Comparison of ENCODE assay signal across 7 cellular contexts in genomic region chr12:53287741-53288216, GRCh38. TPM values are rescaled to one million over a fixed set of nuclear protein-coding genes. Genes with fewer than 3 reads are reported as not detected.
A peak's percentile ranks its signal among the peaks of the same experiment; 100 is the strongest.
DNase-seq lines count a peak whose midpoint lies in the region; ATAC-seq and TF ChIP-seq lines count a peak whose summit lies in the region.

No MANE protein-coding gene starts in this region.

- H3K9me3 Mint-ChIP-seq in activated CD4-positive, alpha-beta T cell treated with anti-CD3 and anti-CD28 coated beads for 36 hours (ENCODE audit: low read depth), result no peaks in the 10 kb centered on the region
- no peaks in the 10 kb centered on the region for H3K9me3 Mint-ChIP-seq in chondrocyte (ENCODE audit: low read depth)

- CTCF ChIA-PET in activated CD4-positive, alpha-beta T cell treated with anti-CD3 and anti-CD28 coated beads for 36 hours (lab: Charles Lee), result interaction anchor here (0.9 to 18.7 kb wide), 9 partner anchors 14 to 222 kb away, joined by 3 to 173 read pairs (median 3); partner anchors contain the start of gene AAAS

- no peak overlapping the region for H3K4me3 Mint-ChIP-seq in activated CD4-positive, alpha-beta T cell treated with anti-CD3 and anti-CD28 coated beads for 36 hours
- H3K4me3 Mint-ChIP-seq in chondrocyte (ENCODE audit: unreplicated experiment), result no peak overlapping the region

- TF ChIP-seq CTCF in GM10266 (IDR thresholded peaks at IDR 0.05; ENCODE audit: control insufficient read depth, insufficient read depth, low read depth, missing control alignments), result peak; percentile 74
- peak; percentile 87 for TF ChIP-seq CTCF in chondrocyte (IDR thresholded peaks at IDR 0.05)

- peak; percentile 78 for ATAC-seq in activated CD4-positive, alpha-beta T cell treated with anti-CD3 and anti-CD28 coated beads for 36 hours
- ATAC-seq in left lobe of liver, result peak; percentile 94

- POLR2A ChIA-PET in activated CD4-positive, alpha-beta T cell treated with anti-CD3 and anti-CD28 coated beads for 36 hours (lab: Charles Lee), result interaction anchor here (1.2 kb wide), 1 partner anchor 18 kb away, joined by 3 read pairs; no protein-coding TSS in a partner anchor

- peaks cover 66% of the 10 kb centered on the region for H3K36me3 Mint-ChIP-seq in activated CD4-positive, alpha-beta T cell treated with anti-CD3 and anti-CD28 coated beads for 36 hours (ENCODE audit: low read depth)
- H3K36me3 Mint-ChIP-seq in chondrocyte (ENCODE audit: low read depth), result no peaks in the 10 kb centered on the region

- H3K4me1 Mint-ChIP-seq in activated CD4-positive, alpha-beta T cell treated with anti-CD3 and anti-CD28 coated beads for 36 hours, result peaks cover 15% of the 10 kb centered on the region
- peaks cover 8% of the 10 kb centered on the region for H3K4me1 Mint-ChIP-seq in chondrocyte (ENCODE audit: low read depth)

- no peak overlapping the region for H3K27ac Mint-ChIP-seq in activated CD4-positive, alpha-beta T cell treated with anti-CD3 and anti-CD28 coated beads for 36 hours
- H3K27ac Mint-ChIP-seq in chondrocyte (ENCODE audit: unreplicated experiment), result no peak overlapping the region

- H3K27me3 Mint-ChIP-seq in activated CD4-positive, alpha-beta T cell treated with anti-CD3 and anti-CD28 coated beads for 36 hours, result no peaks in the 10 kb centered on the region
- H3K27me3 Mint-ChIP-seq in chondrocyte (ENCODE audit: low read depth), result no peaks in the 10 kb centered on the region

- intact Hi-C loops in activated CD4-positive, alpha-beta T cell treated with anti-CD3 and anti-CD28 coated beads for 36 hours (cut with DNase I, micrococcal nuclease), result loop anchor here (1.0 kb wide), 2 partner anchors 74 to 128 kb away; no protein-coding TSS in a partner anchor

- DNase-seq in GM10266 (ENCODE audit: extremely low spot score), result peak; percentile 67
- DNase-seq in NAMALWA (ENCODE audit: low spot score), result peak; percentile 80
- peak; percentile 79 for DNase-seq in activated CD4-positive, alpha-beta T cell treated with anti-CD3 and anti-CD28 coated beads for 36 hours
- no peak for DNase-seq in chondrocyte (ENCODE audit: low spot score)
- peak; percentile 73 for DNase-seq in left lobe of liver (ENCODE audit: low spot score)
- DNase-seq in stimulated activated CD4-positive, alpha-beta T cell treated with anti-CD3 and anti-CD28 coated beads, TNF-alpha, amount 100 ng/mL, for 48 hours (ENCODE audit: low read depth in 3 of 3), result peak; percentile 32 to 53 (median 35)
- no peak for DNase-seq in DMS79 treated with DMSO at 0.1 percent for 48 hours (lab: John Stamatoyannopoulos, UW)

RNA-seq across cellular contexts. Expression of gene PFDN5, which starts 7.6 kb away (rescaled TPM):
- 100 to 1,000 TPM; 253 to 322 TPM for total RNA-seq in activated CD4-positive, alpha-beta T cell treated with anti-CD3 and anti-CD28 coated beads for 36 hours
- 266 to 309 TPM (median 274 TPM) in 3 replicates for total RNA-seq in chondrocyte
- 114 TPM for total RNA-seq in left lobe of liver

RNA-seq across cellular contexts. Expression of gene MYG1, which starts 11.7 kb away (rescaled TPM):
- 10 to 100 TPM; 61.9 to 68.8 TPM for total RNA-seq in activated CD4-positive, alpha-beta T cell treated with anti-CD3 and anti-CD28 coated beads for 36 hours
- 44.1 to 47.0 TPM (median 47.0 TPM) in 3 replicates for total RNA-seq in chondrocyte
- 24.0 TPM for total RNA-seq in left lobe of liver

RNA-seq across cellular contexts. Expression of gene ESPL1, which starts 19.7 kb away (rescaled TPM):
- 10 to 100 TPM; 60.8 to 66.9 TPM for total RNA-seq in activated CD4-positive, alpha-beta T cell treated with anti-CD3 and anti-CD28 coated beads for 36 hours
- 4.0 to 5.5 TPM (median 4.8 TPM) in 3 replicates for total RNA-seq in chondrocyte
- 0.73 TPM for total RNA-seq in left lobe of liver

RNA-seq across cellular contexts. Expression of gene AAAS, which starts 33.6 kb away (rescaled TPM):
- total RNA-seq in activated CD4-positive, alpha-beta T cell treated with anti-CD3 and anti-CD28 coated beads for 36 hours, result 10 to 100 TPM; 65.5 to 72.5 TPM
- total RNA-seq in chondrocyte (48.6 to 71.1 TPM (median 52.8 TPM) in 3 replicates), left lobe of liver (28.2 TPM)

RNA-seq across cellular contexts. Expression of gene SP7, which starts 48.4 kb away (rescaled TPM):
- total RNA-seq in activated CD4-positive, alpha-beta T cell treated with anti-CD3 and anti-CD28 coated beads for 36 hours, result not detected
- total RNA-seq in chondrocyte, result not detected in 3 replicates
- total RNA-seq in left lobe of liver, result not detected

Comparison
In these comparisons a context has a peak if more than half of its experiments do, and no peak if none do; other contexts are left out.
1. DNase-seq: peak in GM10266 (single experiment), NAMALWA (single experiment), activated CD4-positive, alpha-beta T cell treated with anti-CD3 and anti-CD28 coated beads for 36 hours (single experiment), left lobe of liver (single experiment) and stimulated activated CD4-positive, alpha-beta T cell treated with anti-CD3 and anti-CD28 coated beads, TNF-alpha, amount 100 ng/mL, for 48 hours (3 of 3); none in chondrocyte (single experiment) and DMS79 treated with DMSO at 0.1 percent for 48 hours (single experiment).